8 cellular contexts compared by ENCODE assay signal in the genomic region with DNA sequence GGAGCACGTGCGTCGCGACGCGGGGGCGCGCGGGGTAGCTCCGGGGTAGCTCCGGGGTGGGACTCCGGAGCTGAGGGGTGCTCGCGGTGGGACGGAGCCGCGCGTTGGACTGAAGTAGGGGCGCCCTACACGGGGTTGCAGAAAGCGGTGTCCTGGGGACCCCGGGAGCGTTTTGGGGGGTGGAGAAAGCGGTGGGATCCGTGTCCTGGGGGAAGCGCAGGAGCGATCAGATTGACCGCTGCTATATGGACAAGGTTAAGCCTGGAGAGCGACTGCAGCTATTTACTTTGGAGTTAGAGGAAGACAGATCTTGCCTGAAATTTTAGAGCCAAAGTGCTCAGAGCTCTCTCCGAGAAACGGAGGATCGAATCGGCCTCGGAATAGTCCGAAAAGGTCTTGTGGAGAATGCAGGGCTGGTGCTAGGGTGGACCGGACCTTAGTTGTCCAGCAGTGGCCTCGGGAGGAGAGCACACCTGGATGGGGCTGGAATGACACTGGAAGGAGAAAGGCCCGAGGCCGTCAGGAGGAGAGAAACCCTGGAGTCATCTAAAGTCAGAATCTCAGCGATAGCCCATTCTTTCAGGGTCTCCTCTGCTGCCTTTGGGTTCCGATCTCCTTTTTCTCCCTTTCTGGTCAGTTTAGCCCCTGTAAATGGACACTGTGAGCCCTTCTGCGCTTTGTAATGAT. TPM values are rescaled to one million over a fixed set of nuclear protein-coding genes. Genes with fewer than 3 reads are reported as not detected.
DNase-seq lines count a peak whose midpoint lies in the region; ATAC-seq and TF ChIP-seq lines count a peak whose summit lies in the region.

No MANE protein-coding gene starts in this region.

- H3K9me3 Mint-ChIP-seq in activated B cell treated with CpG ODN at 0.5 μM for 24 hours = no peaks in the 10 kb centered on the region

- CTCF ChIA-PET in activated B cell treated with CpG ODN at 0.5 μM for 24 hours (lab: Charles Lee) = interaction anchor here (2.1 to 3.2 kb wide), 2 partner anchors 28 to 183 kb away, joined by 7 to 10 read pairs; no protein-coding TSS in a partner anchor

- no peak for TF ChIP-seq CTCF in activated B cell treated with CpG ODN at 0.5 μM for 24 hours (IDR thresholded peaks at IDR 0.05)
- TF ChIP-seq CTCF in spleen (IDR thresholded peaks at IDR 0.05 in 8 of 11, conservative IDR thresholded peaks at IDR 0.05 in 3 of 11) = no peak

- 3 to 5% (median 4%) methylated on average over 31 to 42 of the region's 42 CpGs for WGBS in spleen, 5 donors

- H3K36me3 ChIP-seq in spleen = peaks cover 0 to 12% (median 0%) of the 10 kb centered on the region in 6 donors

- peak; percentile 20 for DNase-seq in stimulated activated CD8-positive, alpha-beta memory T cell treated with anti-CD3 and anti-CD28 coated beads, Interleukin-15, amount 100 ng/mL, for 24 hours (ENCODE audit: low read depth)
- DNase-seq in stimulated activated CD8-positive, alpha-beta memory T cell treated with anti-CD3 and anti-CD28 coated beads, Interleukin-4, amount 100 ng/mL, for 48 hours = no peak
- no peak for DNase-seq in activated B cell treated with CpG ODN at 0.5 μM for 24 hours
- no peak for DNase-seq in spleen

- ATAC-seq in activated B cell treated with CpG ODN at 0.5 μM for 24 hours (ENCODE audit: low read depth) (no peak), GM18867 (IDR thresholded peaks at IDR 0.05; ENCODE audit: unreplicated experiment) (no peak), HG02885 (IDR thresholded peaks at IDR 0.05; ENCODE audit: poor library complexity, unreplicated experiment) (no peak), HG02759 (IDR thresholded peaks at IDR 0.05; ENCODE audit: unreplicated experiment) (no peak)

- intact Hi-C loops in activated B cell treated with CpG ODN at 0.5 μM for 24 hours (cut with micrococcal nuclease) = loop anchor here (1.0 to 10.0 kb wide), 6 partner anchors 15 to 544 kb away; a partner anchor contains a TSS
- intact Hi-C loops in spleen (cut with DNase I; ENCODE audit: low total_unique reads) = no loop called here

- H3K27ac Mint-ChIP-seq in activated B cell treated with CpG ODN at 0.5 μM for 24 hours = peak overlapping the region; percentile 65

- peaks cover 0 to 4% (median 0%) of the 10 kb centered on the region in 7 donors for H3K27me3 ChIP-seq in spleen (replicated peaks in 1 of 7)

- H3K27me3 Mint-ChIP-seq in activated B cell treated with CpG ODN at 0.5 μM for 24 hours = no peaks in the 10 kb centered on the region

- peaks cover 19% of the 10 kb centered on the region for H3K36me3 Mint-ChIP-seq in activated B cell treated with CpG ODN at 0.5 μM for 24 hours (ENCODE audit: low read depth)

- peak overlapping the region; percentile 93 for H3K4me3 Mint-ChIP-seq in activated B cell treated with CpG ODN at 0.5 μM for 24 hours

- H3K9me3 ChIP-seq in spleen = no peaks in the 10 kb centered on the region

- peaks cover 27% of the 10 kb centered on the region for H3K4me1 Mint-ChIP-seq in activated B cell treated with CpG ODN at 0.5 μM for 24 hours

- POLR2A ChIA-PET in activated B cell treated with CpG ODN at 0.5 μM for 24 hours (lab: Charles Lee) = interaction anchor here (0.6 to 2.5 kb wide), 5 partner anchors 42 to 1835 kb away, joined by 3 to 16 read pairs (median 5); a partner anchor contains a TSS

- H3K4me1 ChIP-seq in spleen = peaks cover 8 to 39% (median 23%) of the 10 kb centered on the region in 6 donors

- TF ChIP-seq POLR2A in spleen (IDR thresholded peaks at IDR 0.05) = no peak

- peak overlapping the region in 7 of 8 donors; percentile 87 to 97 (median 94) for H3K27ac ChIP-seq in spleen

- H3K4me3 ChIP-seq in iPS-11a (ENCODE audit: low read depth, low read length) = peak overlapping the region; percentile 85
- H3K4me3 ChIP-seq in spleen = peak overlapping the region; percentile 90 to 99 (median 96)

RNA-seq across cellular contexts. Expression of a gene that starts 0.6 kb away (rescaled TPM):
- total RNA-seq in activated B cell treated with CpG ODN at 0.5 μM for 24 hours = 8.7 and 9.0 TPM in 2 replicates
- total RNA-seq in spleen = 1 to 10 TPM; 2.9 to 8.4 (median 6.9) TPM
- polyA plus RNA-seq in spleen = 1 to 10 TPM; 7.3 to 7.5 (median 7.4) TPM
